In genomic region chr20:47127986-47128385, GRCh38 we compare ENCODE assay signal across 18 cellular contexts.
A peak's percentile ranks its signal among the peaks of the same experiment; 100 is the strongest.
DNase-seq lines count a peak whose midpoint lies in the region; ATAC-seq, FAIRE-seq and TF ChIP-seq lines count a peak whose summit lies in the region.
"Had no signal": no experiment of that assay in that cellular context is flagged by ENCODE, and none has a peak within 500 bp of the region (broad histone marks: within the 10 kb centered on the region; RNA-seq: fewer than 3 reads in every experiment).

No MANE protein-coding gene starts in this region.

- H3K4me1 Mint-ChIP-seq in endodermal cell (peaks cover 31% of the 10 kb centered on the region), neural crest cell (peaks cover 6% of the 10 kb centered on the region)
- H3K4me1 Mint-ChIP-seq: activated CD4-positive, alpha-beta T cell treated with anti-CD3 and anti-CD28 coated beads, Interleukin-2, amount 10 ng/mL, durations not matched to agents 7 days and 5 days had no signal

- H2AFZ ChIP-seq in PC-9 (no peak overlapping the region), PC-3 (ENCODE audit: low read length) (no peak overlapping the region)

- H3K79me2 ChIP-seq in PC-9 (ENCODE audit: low read depth) (no peaks in the 10 kb centered on the region), PC-3 (ENCODE audit: low read length) (no peaks in the 10 kb centered on the region)

- H3K27ac Mint-ChIP-seq in endodermal cell (peak overlapping the region; percentile 82), neural crest cell (ENCODE audit: unreplicated experiment) (peak overlapping the region; percentile 87)
- H3K27ac Mint-ChIP-seq: activated CD4-positive, alpha-beta T cell treated with anti-CD3 and anti-CD28 coated beads, Interleukin-2, amount 10 ng/mL, durations not matched to agents 7 days and 5 days; CD8-positive, alpha-beta T cell; naive thymus-derived CD4-positive, alpha-beta T cell had no signal

- no peaks in the 10 kb centered on the region for H3K9me3 ChIP-seq in A549
- H3K9me3 ChIP-seq in endodermal cell (ENCODE audit: control insufficient read depth, low read length): peaks cover 6% of the 10 kb centered on the region
- no peaks in the 10 kb centered on the region for H3K9me3 ChIP-seq in PC-9 (ENCODE audit: insufficient read depth, low read depth)
- H3K9me3 ChIP-seq in PC-3 (ENCODE audit: low read length): no peaks in the 10 kb centered on the region

- peaks cover 4% of the 10 kb centered on the region for H3K27me3 Mint-ChIP-seq in endodermal cell (ENCODE audit: insufficient read depth)
- no peaks in the 10 kb centered on the region for H3K27me3 Mint-ChIP-seq in neural crest cell (ENCODE audit: low read depth)

- H3K9ac ChIP-seq in endodermal cell (ENCODE audit: extremely low read depth, low read length, poor library complexity, severe bottlenecking) (peak overlapping the region; percentile 35), PC-3 (ENCODE audit: low read length) (no peak overlapping the region)

- peaks cover 4% of the 10 kb centered on the region for H3K9me3 Mint-ChIP-seq in endodermal cell
- no peaks in the 10 kb centered on the region for H3K9me3 Mint-ChIP-seq in neural crest cell
- H3K9me3 Mint-ChIP-seq: activated CD4-positive, alpha-beta T cell treated with anti-CD3 and anti-CD28 coated beads, Interleukin-2, amount 10 ng/mL, durations not matched to agents 7 days and 5 days; CD8-positive, alpha-beta T cell had no signal

- H3K27ac ChIP-seq in A549: peak overlapping the region; percentile 81 to 91
- H3K27ac ChIP-seq in endodermal cell (ENCODE audit: low read depth, low read length): peak overlapping the region; percentile 15
- no peak overlapping the region for H3K27ac ChIP-seq in PC-9
- no peak overlapping the region for H3K27ac ChIP-seq in PC-3 (ENCODE audit: low read length)
- H3K27ac ChIP-seq: coronary artery had no signal

- WGBS in A549 (ENCODE audit: missing lambda C conversion rate): 80% methylated on average over 6 of the region's 6 CpGs
- 55 to 69% methylated on average over 5 to 6 of the region's 6 CpGs for WGBS in endodermal cell (ENCODE audit: insufficient coverage in 1 of 2, insufficient read length in 1 of 2), 2 experiments

- H3K36me3 ChIP-seq in endodermal cell (ENCODE audit: control insufficient read depth, insufficient read depth, low read length): peaks cover 16% of the 10 kb centered on the region
- H3K36me3 ChIP-seq in PC-9 (ENCODE audit: low read depth): no peaks in the 10 kb centered on the region
- H3K36me3 ChIP-seq in PC-3 (ENCODE audit: low read depth, low read length): no peaks in the 10 kb centered on the region

- H3K4me3 ChIP-seq in A549: no peak overlapping the region
- H3K4me3 ChIP-seq in endodermal cell (ENCODE audit: low read length): no peak overlapping the region
- H3K4me3 ChIP-seq in PC-9: no peak overlapping the region
- no peak overlapping the region for H3K4me3 ChIP-seq in PC-3 (ENCODE audit: low read length)
- H3K4me3 ChIP-seq: coronary artery had no signal

- no peaks in the 10 kb centered on the region for H3K27me3 ChIP-seq in endodermal cell (ENCODE audit: control insufficient read depth, insufficient read depth, low read length, poor library complexity, severe bottlenecking)
- H3K27me3 ChIP-seq in PC-9 (ENCODE audit: insufficient read depth, low read depth): no peaks in the 10 kb centered on the region
- no peaks in the 10 kb centered on the region for H3K27me3 ChIP-seq in PC-3 (ENCODE audit: low read length)

- ATAC-seq in A549 (no peak), HG02763 (IDR thresholded peaks at IDR 0.05; ENCODE audit: unreplicated experiment) (no peak), HG03520 (IDR thresholded peaks at IDR 0.05; ENCODE audit: unreplicated experiment) (no peak), PC-3 (no peak)
- ATAC-seq: CD8-positive, alpha-beta T cell; naive thymus-derived CD4-positive, alpha-beta T cell; Panc1 had no signal

- no peak for TF ChIP-seq POLR2A in A549 (IDR thresholded peaks at IDR 0.05; ENCODE audit: low read length)

- no peak for TF ChIP-seq RAD21 in A549 (conservative IDR thresholded peaks at IDR 0.05 in 1 of 2, IDR thresholded peaks at IDR 0.05 in 1 of 2)

- peaks cover 7% of the 10 kb centered on the region for H3F3A ChIP-seq in PC-9 (ENCODE audit: insufficient read depth, low read depth)
- no peaks in the 10 kb centered on the region for H3F3A ChIP-seq in PC-3 (ENCODE audit: low read length, unreplicated experiment)

- intact Hi-C loops in PC-9 (cut with micrococcal nuclease; ENCODE audit: unreplicated experiment) (no loop called here), PC-3 (cut with micrococcal nuclease) (no loop called here)

- CTCF ChIA-PET in A549 (lab: Yijun Ruan, JAX): interaction anchor here (0.7 kb wide), 1 partner anchor 668 kb away, joined by 3 read pairs; no protein-coding TSS in a partner anchor
- CTCF ChIA-PET in PC-9 (lab: Charles Lee): no interaction called here
- CTCF ChIA-PET in PC-3 (lab: Charles Lee): no interaction called here

- TF ChIP-seq EP300 in A549 (IDR thresholded peaks at IDR 0.05): no peak

- POLR2A ChIA-PET in A549 (lab: Yijun Ruan, JAX): no interaction called here
- POLR2A ChIA-PET in PC-9 (lab: Charles Lee; ENCODE audit: unreplicated experiment): no interaction called here
- POLR2A ChIA-PET in PC-3 (lab: Charles Lee; ENCODE audit: unreplicated experiment): no interaction called here

- FAIRE-seq in A549 (lab: Jason Lieb, UNC): no peak
- FAIRE-seq: endothelial cell of umbilical vein, TTC549 had no signal

- H3K4me2 ChIP-seq in A549 (no peak overlapping the region), PC-9 (no peak overlapping the region), PC-3 (ENCODE audit: low read length) (no peak overlapping the region)

- H3K9me2 ChIP-seq in PC-9 (ENCODE audit: insufficient read depth) (no peaks in the 10 kb centered on the region), PC-3 (replicated peaks; ENCODE audit: low read length) (no peaks in the 10 kb centered on the region)

- TF ChIP-seq CTCF in A549 (IDR thresholded peaks at IDR 0.05) (no peak), endodermal cell (conservative IDR thresholded peaks at IDR 0.05) (no peak), neural crest cell (conservative IDR thresholded peaks at IDR 0.05) (no peak), PC-9 (conservative IDR thresholded peaks at IDR 0.05) (no peak), PC-3 (conservative IDR thresholded peaks at IDR 0.05; ENCODE audit: low read depth, low read length) (no peak)

- H3K4me1 ChIP-seq in A549 (peaks cover 45% of the 10 kb centered on the region), endodermal cell (ENCODE audit: control insufficient read depth, insufficient read depth, low read length) (peaks cover 19% of the 10 kb centered on the region), PC-9 (replicated peaks; ENCODE audit: insufficient read depth) (peaks cover 34% of the 10 kb centered on the region), PC-3 (ENCODE audit: insufficient read depth, low read length) (peaks cover 17% of the 10 kb centered on the region)

- BruUV-seq in PC-9 (replicated peaks; lab: Mats Ljungman, UMichigan): no TSS peak
- no TSS peak for BruUV-seq in PC-3 (replicated peaks; lab: Mats Ljungman, UMichigan)

- no peak for DNase-seq in A549 (ENCODE audit: low read depth in 1 of 2, low spot score in 1 of 2)
- DNase-seq in NCI-H1092 (lab: John Stamatoyannopoulos, UW): peak; percentile 48
- DNase-seq in endodermal cell: no peak
- no peak for DNase-seq in neural crest cell (ENCODE audit: low read depth, low spot score)
- no peak for DNase-seq in PC-9
- no peak for DNase-seq in PC-3
- DNase-seq: activated CD4-positive, alpha-beta T cell treated with anti-CD3 and anti-CD28 coated beads, Interleukin-2, amount 10 ng/mL, durations not matched to agents 7 days and 5 days; anterior cingulate cortex; CD8-positive, alpha-beta T cell; foreskin melanocyte; naive thymus-derived CD4-positive, alpha-beta T cell; NCI-H187 had no signal

- H3K4me3 Mint-ChIP-seq in endodermal cell (no peak overlapping the region), neural crest cell (no peak overlapping the region)
- H3K4me3 Mint-ChIP-seq: activated CD4-positive, alpha-beta T cell treated with anti-CD3 and anti-CD28 coated beads, Interleukin-2, amount 10 ng/mL, durations not matched to agents 7 days and 5 days; CD8-positive, alpha-beta T cell; naive thymus-derived CD4-positive, alpha-beta T cell had no signal

- H3K36me3 Mint-ChIP-seq in endodermal cell (ENCODE audit: low read depth): peaks cover 13% of the 10 kb centered on the region
- no peaks in the 10 kb centered on the region for H3K36me3 Mint-ChIP-seq in neural crest cell (ENCODE audit: low read depth)
- H3K36me3 Mint-ChIP-seq: CD8-positive, alpha-beta T cell; naive thymus-derived CD4-positive, alpha-beta T cell had no signal

- H4K20me1 ChIP-seq in PC-9 (ENCODE audit: insufficient read depth) (no peaks in the 10 kb centered on the region), PC-3 (ENCODE audit: low read length) (no peaks in the 10 kb centered on the region)

TF ChIP-seq in A549, 52 proteins besides CTCF, POLR2A, EP300 and RAD21:
- no peak for TF ChIP-seq TP53 (CRISPR knock-in tag; IDR thresholded peaks at IDR 0.05)
- TF ChIP-seq HOXA7 (CRISPR knock-in tag; IDR thresholded peaks at IDR 0.05): no peak
- TF ChIP-seq PBX3 (IDR thresholded peaks at IDR 0.05): no peak
- TF ChIP-seq BHLHE40 (IDR thresholded peaks at IDR 0.05; ENCODE audit: low read depth, low read length): no peak
- no peak for TF ChIP-seq FOXS1 (CRISPR knock-in tag; IDR thresholded peaks at IDR 0.05)

Comparison
In these comparisons a context has a peak if more than half of its experiments do, and no peak if none do; other contexts are left out.
1. H3K27ac ChIP-seq: peak in A549 (2 of 2) and endodermal cell (single experiment); none in PC-9 (single experiment) and PC-3 (single experiment).